8 cellular contexts compared by ENCODE assay signal in genomic region chr15:51267714-51268105, GRCh38.
DNase-seq lines count a peak whose midpoint lies in the region; ATAC-seq and TF ChIP-seq lines count a peak whose summit lies in the region.

No MANE protein-coding gene starts in this region.

- H3K4me3 Mint-ChIP-seq in Calu3 (ENCODE audit: low read depth, unreplicated experiment): peak overlapping the region; percentile 51
- H3K4me3 Mint-ChIP-seq in T-cell: peak overlapping the region in 1 of 3 donors; percentile 29

- H3K4me1 ChIP-seq in gastroesophageal sphincter (peaks cover 0 to 17% (median 0%) of the 10 kb centered on the region in 3 donors), ovary (ENCODE audit: insufficient read depth) (peaks cover 4% of the 10 kb centered on the region)

- H3K4me1 Mint-ChIP-seq in Calu3 (ENCODE audit: low read depth, unreplicated experiment) (peaks cover 8% of the 10 kb centered on the region), T-cell (peaks cover 5 to 7% (median 6%) of the 10 kb centered on the region in 3 donors)

- no peak for TF ChIP-seq POLR2A in gastroesophageal sphincter (IDR thresholded peaks at IDR 0.05)
- TF ChIP-seq POLR2A in ovary (IDR thresholded peaks at IDR 0.05): no peak

- intact Hi-C loops in Calu3 (cut with micrococcal nuclease; ENCODE audit: unreplicated experiment) (no loop called here), ovary (cut with DNase I) (no loop called here)

- H3K36me3 Mint-ChIP-seq in Calu3 (ENCODE audit: insufficient read depth, unreplicated experiment) (no peaks in the 10 kb centered on the region), T-cell (no peaks in the 10 kb centered on the region)

- ATAC-seq in gastroesophageal sphincter: no peak
- no peak for ATAC-seq in T-cell (replicated peaks in 1 of 4)
- no peak for ATAC-seq in GM19328 (IDR thresholded peaks at IDR 0.05; ENCODE audit: unreplicated experiment)

- H3K27me3 ChIP-seq in gastroesophageal sphincter (no peaks in the 10 kb centered on the region), ovary (no peaks in the 10 kb centered on the region)

- H3K27ac ChIP-seq in gastroesophageal sphincter: peak overlapping the region in 1 of 4 donors; percentile 50
- H3K27ac ChIP-seq in ovary: no peak overlapping the region

- BruUV-seq in Calu3 (replicated peaks; lab: Mats Ljungman, UMichigan): no TSS peak

- POLR2A ChIA-PET in T-cell (lab: Charles Lee): no interaction called here

- CTCF ChIA-PET in Calu3 (lab: Charles Lee) (interaction anchor here (0.5 to 1.0 kb wide), 2 partner anchors 19 to 115 kb away, joined by 3 read pairs; no protein-coding TSS in a partner anchor), T-cell (lab: Charles Lee) (no interaction called here)

- H3K36me3 ChIP-seq in gastroesophageal sphincter (no peaks in the 10 kb centered on the region), ovary (no peaks in the 10 kb centered on the region)

- DNase-seq in Calu3: peak; percentile 41
- peak; percentile 18 for DNase-seq in OCI-M1 (lab: John Stamatoyannopoulos, UW)
- no peak for DNase-seq in ovary
- DNase-seq in cerebellum (ENCODE audit: low spot score): no peak
- DNase-seq in T-cell: no peak
- no peak for DNase-seq in DMS79 treated with DMSO at 0.1 percent for 48 hours (lab: John Stamatoyannopoulos, UW)

- H3K9me3 Mint-ChIP-seq in Calu3 (ENCODE audit: low read depth, unreplicated experiment) (no peaks in the 10 kb centered on the region), T-cell (no peaks in the 10 kb centered on the region)

- H3K9me3 ChIP-seq in gastroesophageal sphincter (no peaks in the 10 kb centered on the region), ovary (no peaks in the 10 kb centered on the region)

- TF ChIP-seq CTCF in Calu3 (IDR thresholded peaks at IDR 0.05; ENCODE audit: unreplicated experiment) (no peak), gastroesophageal sphincter (IDR thresholded peaks at IDR 0.05) (peak in 1 of 4 experiments; percentile 4), ovary (IDR thresholded peaks at IDR 0.05) (no peak)

- no peaks in the 10 kb centered on the region for H3K27me3 Mint-ChIP-seq in Calu3 (ENCODE audit: unreplicated experiment)
- peaks cover 25 to 37% of the 10 kb centered on the region in 2 donors for H3K27me3 Mint-ChIP-seq in T-cell

- no peak for TF ChIP-seq EP300 in gastroesophageal sphincter (IDR thresholded peaks at IDR 0.05)
- no peak for TF ChIP-seq EP300 in ovary (IDR thresholded peaks at IDR 0.05)

- H3K27ac Mint-ChIP-seq in Calu3 (ENCODE audit: unreplicated experiment) (no peak overlapping the region), T-cell (no peak overlapping the region)

- 5 to 14% methylated on average over 10 to 11 of the region's 11 CpGs for WGBS in gastroesophageal sphincter (ENCODE audit: low coverage in 1 of 2), 2 donors
- 7 to 9% (median 8%) methylated on average over 11 of the region's 11 CpGs for WGBS in ovary, 3 donors

- H3K4me3 ChIP-seq in gastroesophageal sphincter (peak overlapping the region; percentile 23 to 54), ovary (peak overlapping the region; percentile 36)

Comparison
In these comparisons a context has a peak if more than half of its experiments do, and no peak if none do; other contexts are left out.
1. DNase-seq: peak in Calu3 (single experiment) and OCI-M1 (single experiment); none in ovary (0 of 5), cerebellum (single experiment), T-cell (0 of 34) and DMS79 treated with DMSO at 0.1 percent for 48 hours (single experiment).